15 cellular contexts compared by ENCODE assay signal in the genomic region with DNA sequence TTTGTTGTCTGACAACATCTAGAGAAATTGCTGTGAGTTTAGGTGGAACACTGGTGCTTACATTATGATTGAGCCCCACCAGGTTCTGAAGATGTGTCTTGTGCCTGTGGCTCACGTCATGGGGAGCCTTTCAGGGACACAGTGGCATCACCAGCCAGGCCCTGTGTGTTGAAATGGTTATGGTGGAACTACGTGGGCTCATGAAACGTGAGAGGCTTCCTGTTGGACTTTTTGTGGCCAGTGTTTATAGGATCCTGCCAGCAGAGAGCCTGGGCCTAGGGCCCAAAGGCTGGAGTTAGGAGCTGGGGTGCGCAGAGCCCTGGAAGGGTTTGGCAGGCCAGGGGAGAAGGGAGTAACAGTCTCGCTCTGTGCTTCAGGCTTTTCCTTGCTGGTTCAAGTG.
"Had no signal": no experiment of that assay in that cellular context is flagged by ENCODE, and none has a peak within 500 bp of the region (broad histone marks: within the 10 kb centered on the region; RNA-seq: fewer than 3 reads in every experiment).

No MANE protein-coding gene starts in this region.

- H3K4me1 Mint-ChIP-seq: activated CD4-positive, alpha-beta T cell treated with anti-CD3 and anti-CD28 coated beads, Interleukin-2, amount 10 ng/mL, durations not matched to agents 24 days and 14 days; memory B cell had no signal

- H3K4me3 Mint-ChIP-seq: activated CD4-positive, alpha-beta T cell treated with anti-CD3 and anti-CD28 coated beads, Interleukin-2, amount 10 ng/mL, durations not matched to agents 24 days and 14 days; activated naive CD8-positive, alpha-beta T cell; activated T-cell treated with anti-CD3 and anti-CD28 coated beads, Interleukin-2, amount 50 U/mL, for 72 hours; memory B cell; naive thymus-derived CD8-positive, alpha-beta T cell had no signal

- H3K27ac ChIP-seq: tibial artery had no signal

- DNase-seq: activated CD4-positive, alpha-beta T cell treated with anti-CD3 and anti-CD28 coated beads, Interleukin-2, amount 10 ng/mL, durations not matched to agents 24 days and 14 days; activated CD4-positive, CD25-positive, alpha-beta regulatory T cell; activated CD8-positive, alpha-beta memory T cell treated with anti-CD3 and anti-CD28 coated beads, Interleukin-2, amount 50 U/mL, for 48 hours; activated T-cell treated with anti-CD3 and anti-CD28 coated beads, Interleukin-2, amount 50 U/mL, for 72 hours; cerebellar nuclear complex; cortex of kidney; effector CD4-positive, alpha-beta T cell; naive thymus-derived CD8-positive, alpha-beta T cell; nucleus accumbens; retina; stimulated activated naive CD4-positive, alpha-beta T cell had no signal

- H3K27me3 Mint-ChIP-seq: activated CD4-positive, alpha-beta T cell treated with anti-CD3 and anti-CD28 coated beads, Interleukin-2, amount 10 ng/mL, durations not matched to agents 24 days and 14 days; activated naive CD8-positive, alpha-beta T cell; memory B cell; naive thymus-derived CD8-positive, alpha-beta T cell had no signal

- H3K4me3 ChIP-seq: tibial artery had no signal

- H3K9me3 ChIP-seq: tibial artery had no signal

- H3K9me3 Mint-ChIP-seq: activated CD4-positive, alpha-beta T cell treated with anti-CD3 and anti-CD28 coated beads, Interleukin-2, amount 10 ng/mL, durations not matched to agents 24 days and 14 days; activated T-cell treated with anti-CD3 and anti-CD28 coated beads, Interleukin-2, amount 50 U/mL, for 72 hours; memory B cell had no signal

- H3K27me3 ChIP-seq: tibial artery had no signal

- ATAC-seq: activated T-cell treated with anti-CD3 and anti-CD28 coated beads, Interleukin-2, amount 50 U/mL, for 72 hours; esophagus mucosa; naive thymus-derived CD8-positive, alpha-beta T cell had no signal

- H3K4me1 ChIP-seq: tibial artery had no signal

- H3K27ac Mint-ChIP-seq: activated CD4-positive, alpha-beta T cell treated with anti-CD3 and anti-CD28 coated beads, Interleukin-2, amount 10 ng/mL, durations not matched to agents 24 days and 14 days; activated naive CD8-positive, alpha-beta T cell; activated T-cell treated with anti-CD3 and anti-CD28 coated beads, Interleukin-2, amount 50 U/mL, for 72 hours; memory B cell had no signal
